1 cellular context compared by ENCODE assay signal in the genomic region with DNA sequence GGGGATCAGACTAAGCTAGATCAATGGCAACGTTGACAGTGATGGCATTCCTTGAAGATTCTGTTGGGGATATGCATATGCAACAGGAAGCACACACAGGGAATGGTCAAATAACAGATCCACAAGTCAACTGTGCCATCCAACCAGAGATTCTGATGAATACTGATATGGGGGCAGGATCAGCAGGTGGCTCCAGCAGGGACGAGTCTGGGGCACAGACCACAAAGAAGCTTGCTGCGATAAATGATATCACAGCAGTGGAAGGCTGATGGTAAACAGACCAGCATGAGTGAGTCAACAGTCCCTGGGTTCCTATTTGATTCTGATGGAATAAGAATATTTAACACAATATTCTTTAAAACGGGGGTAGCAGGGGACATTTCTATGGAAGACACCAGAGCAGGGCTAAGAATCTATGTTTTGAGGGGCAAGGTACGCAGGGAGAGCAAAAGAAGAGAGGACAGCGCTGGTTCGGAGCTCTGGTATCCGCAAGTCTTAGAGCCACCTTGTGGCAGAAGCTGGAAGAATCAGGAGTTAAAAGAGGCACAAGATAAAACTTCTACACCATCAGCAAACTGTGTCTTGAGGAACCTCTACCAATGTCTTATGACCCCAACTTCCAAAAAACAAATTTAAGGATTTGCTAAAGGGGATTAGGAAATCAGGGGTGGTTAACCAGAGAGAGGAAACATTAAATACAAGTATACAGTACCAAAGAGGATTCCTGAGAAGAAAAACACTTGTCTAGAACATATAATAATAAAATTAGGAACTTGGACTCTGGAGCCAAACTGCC.
A peak's percentile ranks its signal among the peaks of the same experiment; 100 is the strongest.
TF ChIP-seq lines count a peak whose summit lies in the region.
"Not testable (repeated sequence)": the region's sequence is repeated elsewhere in the genome, so short reads cannot be mapped to it uniquely, and the experiment has no call there.

No MANE protein-coding gene starts in this region.

TF ChIP-seq in K562, 482 proteins besides CTCF, POLR2A, EP300 and RAD21:
- TF ChIP-seq DPF2 (IDR thresholded peaks at IDR 0.05), result 0 out of 2 replicates have a peak, but pooled peaks have one; percentile 37
- TF ChIP-seq TCF3 (CRISPR knock-in tag; IDR thresholded peaks at IDR 0.05), result peak; percentile 49
- 0 out of 4 replicates have a peak, but pooled peaks of 1 of the 2 experiments have one; percentile 14 for TF ChIP-seq NRF1 (conservative IDR thresholded peaks at IDR 0.05 in 1 of 2, IDR thresholded peaks at IDR 0.05 in 1 of 2)
- TF ChIP-seq CBFB (CRISPR knock-in tag; IDR thresholded peaks at IDR 0.05), result 0 out of 2 replicates have a peak, but pooled peaks have one; percentile 48
- peak; percentile 48; the same call in 1 of the 2 replicates for TF ChIP-seq GATA2 (CRISPR knock-in tag; IDR thresholded peaks at IDR 0.05)
- peak; percentile 44 for TF ChIP-seq CBFA2T2 (conservative IDR thresholded peaks at IDR 0.05)
- peak; percentile 95 for TF ChIP-seq HNRNPLL (IDR thresholded peaks at IDR 0.05; ENCODE audit: low read depth, low read length, poor library complexity, severe bottlenecking)
- TF ChIP-seq SMC3 (conservative IDR thresholded peaks at IDR 0.05; ENCODE audit: insufficient read depth, low read depth, low read length), result 0 out of 2 replicates have a peak, but pooled peaks have one; percentile 29
- peak; percentile 61 for TF ChIP-seq CBFA2T3 (IDR thresholded peaks at IDR 0.05)
- 0 out of 2 replicates have a peak, but pooled peaks have one; percentile 21 for TF ChIP-seq KLF1 (tag; IDR thresholded peaks at IDR 0.05)
- peak; percentile 11; the same call in 1 of the 2 replicates for TF ChIP-seq JUND (IDR thresholded peaks at IDR 0.05; ENCODE audit: borderline replicate concordance, low read depth, low read length)
- TF ChIP-seq JUND (tag; IDR thresholded peaks at IDR 0.05; ENCODE audit: borderline replicate concordance, low read depth, low read length), result not testable (repeated sequence)
- peak; percentile 53 for TF ChIP-seq FOSL1 (tag; conservative IDR thresholded peaks at IDR 0.05)
- TF ChIP-seq TEAD1 (CRISPR knock-in tag; IDR thresholded peaks at IDR 0.05), result peak in 1 of 2 experiments; percentile 54; a peak in 1 of 4 replicates
- 0 out of 2 replicates have a peak, but pooled peaks have one; percentile 33 for TF ChIP-seq SMAD4 (CRISPR knock-in tag; conservative IDR thresholded peaks at IDR 0.05)
- TF ChIP-seq, protein P1, sequence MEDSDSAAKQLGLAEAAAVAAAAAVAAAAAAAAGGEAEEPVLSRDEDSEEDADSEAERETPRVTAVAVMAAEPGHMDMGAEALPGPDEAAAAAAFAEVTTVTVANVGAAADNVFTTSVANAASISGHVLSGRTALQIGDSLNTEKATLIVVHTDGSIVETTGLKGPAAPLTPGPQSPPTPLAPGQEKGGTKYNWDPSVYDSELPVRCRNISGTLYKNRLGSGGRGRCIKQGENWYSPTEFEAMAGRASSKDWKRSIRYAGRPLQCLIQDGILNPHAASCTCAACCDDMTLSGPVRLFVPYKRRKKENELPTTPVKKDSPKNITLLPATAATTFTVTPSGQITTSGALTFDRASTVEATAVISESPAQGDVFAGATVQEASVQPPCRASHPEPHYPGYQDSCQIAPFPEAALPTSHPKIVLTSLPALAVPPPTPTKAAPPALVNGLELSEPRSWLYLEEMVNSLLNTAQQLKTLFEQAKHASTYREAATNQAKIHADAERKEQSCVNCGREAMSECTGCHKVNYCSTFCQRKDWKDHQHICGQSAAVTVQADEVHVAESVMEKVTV (CRISPR knock-in tag; IDR thresholded peaks at IDR 0.05), result peak; percentile 55
- TF ChIP-seq ARID1B (IDR thresholded peaks at IDR 0.05), result peak; percentile 48
- 0 out of 2 replicates have a peak, but pooled peaks have one; percentile 8 for TF ChIP-seq HCFC1 (IDR thresholded peaks at IDR 0.05; ENCODE audit: low read depth, low read length)
- TF ChIP-seq, protein P2, sequence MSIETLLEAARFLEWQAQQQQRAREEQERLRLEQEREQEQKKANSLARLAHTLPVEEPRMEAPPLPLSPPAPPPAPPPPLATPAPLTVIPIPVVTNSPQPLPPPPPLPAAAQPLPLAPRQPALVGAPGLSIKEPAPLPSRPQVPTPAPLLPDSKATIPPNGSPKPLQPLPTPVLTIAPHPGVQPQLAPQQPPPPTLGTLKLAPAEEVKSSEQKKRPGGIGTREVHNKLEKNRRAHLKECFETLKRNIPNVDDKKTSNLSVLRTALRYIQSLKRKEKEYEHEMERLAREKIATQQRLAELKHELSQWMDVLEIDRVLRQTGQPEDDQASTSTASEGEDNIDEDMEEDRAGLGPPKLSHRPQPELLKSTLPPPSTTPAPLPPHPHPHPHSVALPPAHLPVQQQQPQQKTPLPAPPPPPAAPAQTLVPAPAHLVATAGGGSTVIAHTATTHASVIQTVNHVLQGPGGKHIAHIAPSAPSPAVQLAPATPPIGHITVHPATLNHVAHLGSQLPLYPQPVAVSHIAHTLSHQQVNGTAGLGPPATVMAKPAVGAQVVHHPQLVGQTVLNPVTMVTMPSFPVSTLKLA (conservative IDR thresholded peaks at IDR 0.05), result 0 out of 4 replicates have a peak, but pooled peaks of 1 of the 2 experiments have one; percentile 33
- 0 out of 2 replicates have a peak, but pooled peaks have one; percentile 7 for TF ChIP-seq MAFG (tag; conservative IDR thresholded peaks at IDR 0.05)
- TF ChIP-seq, protein P3, sequence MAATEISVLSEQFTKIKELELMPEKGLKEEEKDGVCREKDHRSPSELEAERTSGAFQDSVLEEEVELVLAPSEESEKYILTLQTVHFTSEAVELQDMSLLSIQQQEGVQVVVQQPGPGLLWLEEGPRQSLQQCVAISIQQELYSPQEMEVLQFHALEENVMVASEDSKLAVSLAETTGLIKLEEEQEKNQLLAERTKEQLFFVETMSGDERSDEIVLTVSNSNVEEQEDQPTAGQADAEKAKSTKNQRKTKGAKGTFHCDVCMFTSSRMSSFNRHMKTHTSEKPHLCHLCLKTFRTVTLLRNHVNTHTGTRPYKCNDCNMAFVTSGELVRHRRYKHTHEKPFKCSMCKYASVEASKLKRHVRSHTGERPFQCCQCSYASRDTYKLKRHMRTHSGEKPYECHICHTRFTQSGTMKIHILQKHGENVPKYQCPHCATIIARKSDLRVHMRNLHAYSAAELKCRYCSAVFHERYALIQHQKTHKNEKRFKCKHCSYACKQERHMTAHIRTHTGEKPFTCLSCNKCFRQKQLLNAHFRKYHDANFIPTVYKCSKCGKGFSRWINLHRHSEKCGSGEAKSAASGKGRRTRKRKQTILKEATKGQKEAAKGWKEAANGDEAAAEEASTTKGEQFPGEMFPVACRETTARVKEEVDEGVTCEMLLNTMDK (IDR thresholded peaks at IDR 0.05; ENCODE audit: borderline replicate concordance, insufficient read depth, low read depth, low read length, poor library complexity, severe bottlenecking), result peak; percentile 35
- peak; percentile 11; the same call in 1 of the 2 replicates for TF ChIP-seq TAL1 (IDR thresholded peaks at IDR 0.05)
